2 cellular contexts compared by ENCODE assay signal in genomic region chr13:76822691-76823267, GRCh38.
TF ChIP-seq lines count a peak whose summit lies in the region.

No MANE protein-coding gene starts in this region.

TF ChIP-seq in IMR-90, 13 proteins besides CTCF, POLR2A, EP300 and RAD21:
- no peak for TF ChIP-seq ELK1 (IDR thresholded peaks at IDR 0.05; ENCODE audit: borderline replicate concordance, low read depth, low read length)

TF ChIP-seq in K562, 482 proteins besides CTCF, POLR2A, EP300 and RAD21:
- TF ChIP-seq ZNF274 (IDR thresholded peaks at IDR 0.05; ENCODE audit: borderline replicate concordance, low read depth, low read length) (no peak), ZNF146 (CRISPR knock-in tag; IDR thresholded peaks at IDR 0.05; ENCODE audit: unreplicated experiment) (peak; percentile 30)
